In the genomic region with DNA sequence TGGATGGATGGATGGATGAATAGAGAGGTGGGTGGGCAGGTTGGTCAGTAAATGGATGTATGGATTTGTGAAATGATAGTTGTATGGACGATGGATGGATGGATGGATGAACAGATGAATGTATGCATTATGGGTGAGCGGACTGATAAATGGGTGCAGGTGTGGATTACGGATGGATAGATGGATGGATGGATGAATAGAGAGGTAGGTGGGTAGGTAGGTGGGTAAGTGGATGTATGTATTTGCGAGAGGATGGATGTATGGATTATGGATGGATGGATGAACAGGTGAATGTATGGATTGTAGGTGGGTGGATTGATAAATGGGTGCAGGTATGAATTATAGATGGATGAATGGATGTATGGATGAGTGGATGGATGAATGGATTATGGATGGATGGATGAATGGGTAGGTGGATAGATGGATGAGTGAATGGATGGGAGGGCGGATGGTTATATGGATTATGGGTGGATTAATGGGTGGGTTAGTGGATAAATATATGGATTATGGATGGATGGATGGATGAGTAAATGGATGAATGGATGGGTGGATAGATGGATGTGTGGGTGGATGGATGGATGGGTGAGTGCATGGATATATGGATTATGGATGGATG, we compare ENCODE assay signal across 26 cellular contexts. TPM values are rescaled to one million over a fixed set of nuclear protein-coding genes. Genes with fewer than 3 reads are reported as not detected.
A peak's percentile ranks its signal among the peaks of the same experiment; 100 is the strongest.
DNase-seq lines count a peak whose midpoint lies in the region; ATAC-seq, FAIRE-seq and TF ChIP-seq lines count a peak whose summit lies in the region.
"Had no signal": no experiment of that assay in that cellular context is flagged by ENCODE, and none has a peak within 500 bp of the region (broad histone marks: within the 10 kb centered on the region; RNA-seq: fewer than 3 reads in every experiment).

No MANE protein-coding gene starts in this region.

- dilution Hi-C loops in IMR-90 (cut with HindIII; ENCODE audit: low sequenced_read_pairs, unreplicated experiment): no loop called here

- no peaks in the 10 kb centered on the region for H3K79me1 ChIP-seq in IMR-90 (ENCODE audit: low read depth in 1 of 2, low read length in 2 of 2)
- no peaks in the 10 kb centered on the region for H3K79me1 ChIP-seq in H1 (ENCODE audit: low read depth, low read length)

- H3K14ac ChIP-seq in IMR-90 (replicated peaks; ENCODE audit: low read depth, low read length): no peak overlapping the region
- H3K14ac ChIP-seq in H1 (ENCODE audit: insufficient read length): no peak overlapping the region

- H4K8ac ChIP-seq in IMR-90 (ENCODE audit: low read depth in 2 of 2, low read length in 2 of 2) (no peak overlapping the region), H1 (ENCODE audit: extremely low read depth, insufficient read depth, low read length) (no peak overlapping the region)

- H3K27me3 ChIP-seq in IMR-90 (ENCODE audit: control insufficient read depth, insufficient read depth, low read length): peaks cover 45% of the 10 kb centered on the region
- peaks cover 3 to 9% (median 8%) of the 10 kb centered on the region in 4 experiments; a peak in 6 of 7 replicates for H3K27me3 ChIP-seq in H1 (replicated peaks in 1 of 4; ENCODE audit: control insufficient read depth in 3 of 4, extremely low read depth in 1 of 4, insufficient read depth in 3 of 4, low read length in 3 of 4)
- H3K27me3 ChIP-seq: BLaER1 had no signal

- DNase-seq in IMR-90 (no peak), H1 (ENCODE audit: low read depth in 1 of 2, low spot score in 2 of 2) (no peak), NCI-H2029 (lab: John Stamatoyannopoulos, UW) (no peak), NCI-H2081 (lab: John Stamatoyannopoulos, UW) (no peak)
- DNase-seq: 8988T; ACHN; BE2C; C1 segment of cervical spinal cord; CD4-positive, alpha-beta memory T cell; CD4-positive, CD25-positive, alpha-beta regulatory T cell; CD8-positive, alpha-beta memory T cell; COR-L47; DMS 273 treated with DMSO at 0.1 percent for 48 hours; DMS153; DMS53; DMS79; DND-41; EL; GDM1 had no signal

- H3K9me3 ChIP-seq in HEK293 (ENCODE audit: control insufficient read depth, insufficient read depth, low read depth, low read length) (no peaks in the 10 kb centered on the region), IMR-90 (ENCODE audit: control insufficient read depth, insufficient read depth, low read length) (no peaks in the 10 kb centered on the region), H1 (ENCODE audit: insufficient read depth in 2 of 2, low read depth in 1 of 2, low read length in 1 of 2) (no peaks in the 10 kb centered on the region)
- H3K9me3 ChIP-seq: BE2C, BLaER1 had no signal

- ATAC-seq in IMR-90 (ENCODE audit: low read depth) (no peak), HG03571 (IDR thresholded peaks at IDR 0.05; ENCODE audit: unreplicated experiment) (no peak)
- ATAC-seq: GM12878 had no signal

- TF ChIP-seq CTCF in HEK293 (tag by site-specific recombination; IDR thresholded peaks at IDR 0.05) (no peak), IMR-90 (conservative IDR thresholded peaks at IDR 0.05; ENCODE audit: low read depth, low read length) (no peak), H1 (IDR thresholded peaks at IDR 0.05; ENCODE audit: control extremely low read depth in 1 of 3, insufficient read depth in 1 of 3, low read depth in 1 of 3, low read length in 3 of 3) (no peak)

- no peak overlapping the region for H2BK12ac ChIP-seq in H1 (ENCODE audit: low read depth, low read length)

- TF ChIP-seq POLR2A in IMR-90 (IDR thresholded peaks at IDR 0.05; ENCODE audit: low read depth, low read length) (no peak), H1 (IDR thresholded peaks at IDR 0.05; ENCODE audit: control extremely low read depth in 1 of 2, low read depth in 2 of 2, low read length in 2 of 2) (no peak)

- H2AK5ac ChIP-seq in IMR-90 (ENCODE audit: low read depth, low read length) (no peak overlapping the region), H1 (ENCODE audit: low read depth, low read length) (no peak overlapping the region)

- no peak overlapping the region for H3K27ac ChIP-seq in HEK293 (ENCODE audit: extremely low read depth, low read depth, low read length)
- no peak overlapping the region for H3K27ac ChIP-seq in IMR-90 (ENCODE audit: insufficient read depth, low read length)
- H3K27ac ChIP-seq in H1 (ENCODE audit: low read depth, low read length): no peak overlapping the region
- H3K27ac ChIP-seq: BLaER1 had no signal

- no peak for FAIRE-seq in H1 (lab: Jason Lieb, UNC)
- FAIRE-seq: A204.1, GM12878, GM12892, GM18507 had no signal

- H3K18ac ChIP-seq in IMR-90 (ENCODE audit: low read depth, low read length) (no peak overlapping the region), H1 (ENCODE audit: extremely low read depth, low read length) (no peak overlapping the region)

- CTCF ChIA-PET in HEK293 (lab: Yijun Ruan, JAX) (no interaction called here), IMR-90 (lab: Yijun Ruan, JAX) (no interaction called here), H1 (lab: Charles Lee; ENCODE audit: partially characterized antibody) (no interaction called here)

- in situ Hi-C loops in IMR-90 (cut with MboI; ENCODE audit: low sequenced_read_pairs): no loop called here

- no peak for TF ChIP-seq EP300 in H1 (IDR thresholded peaks at IDR 0.05; ENCODE audit: borderline replicate concordance in 1 of 2, low read depth in 2 of 2, low read length in 2 of 2)

- no peaks in the 10 kb centered on the region for H3K79me2 ChIP-seq in H1 (ENCODE audit: control insufficient read depth in 1 of 2, insufficient read depth in 2 of 2, low read length in 2 of 2)

- H4K20me1 ChIP-seq in IMR-90 (ENCODE audit: insufficient read depth, low read length) (no peaks in the 10 kb centered on the region), H1 (replicated peaks in 1 of 2; ENCODE audit: control insufficient read depth in 1 of 2, insufficient read depth in 2 of 2, low read length in 2 of 2) (peaks cover 0 to 7% of the 10 kb centered on the region in 2 experiments)
- H4K20me1 ChIP-seq: BLaER1 had no signal

- no peak overlapping the region for H3K23ac ChIP-seq in IMR-90 (ENCODE audit: low read depth, low read length)
- H3K23ac ChIP-seq in H1 (ENCODE audit: insufficient read length): no peak overlapping the region

- POLR2A ChIA-PET in HEK293 (lab: Yijun Ruan, JAX) (no interaction called here), IMR-90 (lab: Charles Lee; ENCODE audit: unreplicated experiment) (no interaction called here), H1 (lab: Charles Lee; ENCODE audit: partially characterized antibody) (no interaction called here)

- no TSS peak for BruUV-seq in IMR-90 (replicated peaks; lab: Mats Ljungman, UMichigan)

- WGBS in IMR-90 (ENCODE audit: extremely low coverage in 2 of 2, insufficient read length in 1 of 2), 2 experiments: 71 to 100% methylated on average over 4 to 5 of the region's 5 CpGs
- WGBS in H1 (ENCODE audit: extremely low coverage in 1 of 2, insufficient coverage in 1 of 2, insufficient read length in 1 of 2, insufficient replicate concordance in 2 of 2, low coverage in 1 of 2, low lambda C conversion rate in 2 of 2, missing lambda C conversion rate in 1 of 2), 2 experiments: 87 to 100% methylated on average over 3 to 5 of the region's 5 CpGs

- H4K5ac ChIP-seq in IMR-90 (ENCODE audit: low read depth, low read length) (no peak overlapping the region), H1 (ENCODE audit: insufficient read length, low read depth, low read length) (no peak overlapping the region)

- H3K4me2 ChIP-seq in IMR-90 (ENCODE audit: low read depth, low read length): no peak overlapping the region
- no peak overlapping the region for H3K4me2 ChIP-seq in H1 (ENCODE audit: insufficient read depth in 1 of 2, low read depth in 2 of 2, low read length in 2 of 2)
- H3K4me2 ChIP-seq: BLaER1 had no signal

- H3K9me1 ChIP-seq in IMR-90 (ENCODE audit: insufficient read depth, low read length): no peaks in the 10 kb centered on the region

- H4K91ac ChIP-seq in IMR-90 (ENCODE audit: insufficient read depth, low read depth, low read length) (no peak overlapping the region), H1 (replicated peaks; ENCODE audit: insufficient read length, low read length) (no peak overlapping the region)

- no peak overlapping the region for H3K56ac ChIP-seq in IMR-90 (ENCODE audit: extremely low read depth, insufficient read depth, low read length)
- H3K56ac ChIP-seq in H1 (replicated peaks; ENCODE audit: insufficient read length, low read depth, low read length): peak overlapping the region; percentile 90

- peak overlapping the region; percentile 54 for H2BK5ac ChIP-seq in IMR-90 (ENCODE audit: low read depth, low read length, poor library complexity, severe bottlenecking)
- no peak overlapping the region for H2BK5ac ChIP-seq in H1 (ENCODE audit: low read depth, low read length)

- H3K4me3 ChIP-seq in HEK293 (ENCODE audit: low read depth, low read length): no peak overlapping the region
- no peak overlapping the region for H3K4me3 ChIP-seq in IMR-90 (ENCODE audit: insufficient read depth, low read depth, low read length)
- no peak overlapping the region for H3K4me3 ChIP-seq in H1 (ENCODE audit: extremely low read depth in 1 of 4, insufficient read depth in 2 of 4, low read depth in 3 of 4, low read length in 4 of 4)
- H3K4me3 ChIP-seq: BLaER1, GM12878 had no signal

- peaks cover 25% of the 10 kb centered on the region; the same call in 1 of the 2 replicates for H3K23me2 ChIP-seq in H1 (ENCODE audit: low read depth, low read length)

- H3K4me1 ChIP-seq in HEK293 (ENCODE audit: control insufficient read depth, insufficient read depth, low read length): 0 out of 2 replicates have a peak, but pooled peaks cover 3% of the 10 kb centered on the region
- H3K4me1 ChIP-seq in IMR-90 (ENCODE audit: control insufficient read depth, insufficient read depth, low read length): peaks cover 3% of the 10 kb centered on the region; the same call in 1 of the 2 replicates
- H3K4me1 ChIP-seq in H1 (replicated peaks in 1 of 4; ENCODE audit: control insufficient read depth in 3 of 4, insufficient read depth in 4 of 4, low read length in 3 of 4): peaks cover 0 to 4% (median 4%) of the 10 kb centered on the region in 4 experiments; a peak in 5 of 7 replicates
- H3K4me1 ChIP-seq: BE2C had no signal

- H2AFZ ChIP-seq in IMR-90 (replicated peaks; ENCODE audit: low read length, poor library complexity) (no peak overlapping the region), H1 (ENCODE audit: low read length) (no peak overlapping the region)

- intact Hi-C loops in IMR-90 (cut with micrococcal nuclease): no loop called here

- H3K9ac ChIP-seq in IMR-90 (ENCODE audit: low read depth, low read length) (no peak overlapping the region), H1 (replicated peaks in 1 of 4; ENCODE audit: extremely low read depth in 1 of 4, low read depth in 3 of 4, low read length in 3 of 4) (no peak overlapping the region)
- H3K9ac ChIP-seq: BLaER1 had no signal

- H2AK9ac ChIP-seq in IMR-90 (replicated peaks; ENCODE audit: low read depth, low read length, poor library complexity): no peak overlapping the region

- no peak overlapping the region for H2BK120ac ChIP-seq in IMR-90 (ENCODE audit: low read depth, low read length)
- H2BK120ac ChIP-seq in H1 (replicated peaks; ENCODE audit: low read depth, low read length): no peak overlapping the region

- H2BK20ac ChIP-seq in IMR-90 (ENCODE audit: low read depth, low read length): no peak overlapping the region
- H2BK20ac ChIP-seq in H1 (ENCODE audit: low read length): no peak overlapping the region

- H2BK15ac ChIP-seq in IMR-90 (ENCODE audit: low read depth, low read length) (no peak overlapping the region), H1 (ENCODE audit: low read length) (no peak overlapping the region)

- TF ChIP-seq RAD21 in IMR-90 (IDR thresholded peaks at IDR 0.05; ENCODE audit: low read length) (no peak), H1 (IDR thresholded peaks at IDR 0.05 in 1 of 2, conservative IDR thresholded peaks at IDR 0.05 in 1 of 2; ENCODE audit: low read depth in 2 of 2, low read length in 2 of 2) (no peak)

- H3K36me3 ChIP-seq in HEK293 (ENCODE audit: control insufficient read depth in 2 of 2, insufficient read depth in 1 of 2, low read length in 2 of 2) (no peaks in the 10 kb centered on the region), IMR-90 (ENCODE audit: control insufficient read depth, insufficient read depth, low read length) (no peaks in the 10 kb centered on the region), H1 (ENCODE audit: control insufficient read depth in 2 of 4, insufficient read depth in 4 of 4, low read length in 3 of 4) (no peaks in the 10 kb centered on the region)
- H3K36me3 ChIP-seq: BE2C, BLaER1 had no signal

- H3K4ac ChIP-seq in IMR-90 (ENCODE audit: low read depth, low read length) (no peak overlapping the region), H1 (replicated peaks; ENCODE audit: insufficient read length, low read depth, low read length) (no peak overlapping the region)

RNA-seq across cellular contexts. Expression of a gene that starts 37.0 kb away (rescaled TPM):
- total RNA-seq in IMR-90 (2012; rRNA removed): 2.5 and 3.1 TPM in 2 replicates
- polyA plus RNA-seq in IMR-90 (2012; rRNA removed): 6.0 TPM in 2 replicates
- 5.1 and 7.1 TPM in 2 replicates for polyA plus RNA-seq in IMR-90 (2012; cell fraction: cytosol; rRNA removed)
- polyA plus RNA-seq in IMR-90 (2012; cell fraction: nucleus; rRNA removed; ENCODE audit: low replicate concordance): 2.3 and 2.9 TPM in 2 replicates
- total RNA-seq in H1 (2021; fragmentation: NEBNext Ultra II Directional; extraction: Animal tissue kit (Norgen Biotek cat#: 25700)): 5.9 and 6.1 TPM in 2 replicates
- polyA plus RNA-seq in H1 (2011; rRNA removed): 3.2 and 5.5 TPM in 2 replicates
- polyA plus RNA-seq in H1 (2011; cell fraction: cytosol; rRNA removed): 4.2 TPM
- 4.8 TPM for polyA plus RNA-seq in H1 (2011; cell fraction: nucleus; rRNA removed)
- 4.8 to 5.2 TPM (median 5.0 TPM) in 4 replicates for polyA plus RNA-seq in H1 (2012, experiment 1 of 2)
- polyA plus RNA-seq in H1 (2012, experiment 2 of 2): 5.8 TPM
- polyA plus RNA-seq in H1 (2013, experiment 1 of 2): 5.3 TPM
- polyA plus RNA-seq in H1 (2013, experiment 2 of 2): 5.9 TPM
- polyA minus RNA-seq in H1 (2011; rRNA and poly(A)+ RNA removed): 2.1 and 3.2 TPM in 2 replicates
- 2.3 TPM for polyA minus RNA-seq in H1 (2011; cell fraction: cytosol; rRNA and poly(A)+ RNA removed)
- 3.2 TPM for polyA minus RNA-seq in H1 (2011; cell fraction: nucleus; rRNA and poly(A)+ RNA removed)

RNA-seq across cellular contexts. Expression of a gene that starts 42.8 kb away (rescaled TPM):
- 0.18 and 0.28 TPM in 2 replicates for total RNA-seq in IMR-90 (2012; rRNA removed)
- 0.72 and 0.73 TPM in 2 replicates for polyA plus RNA-seq in IMR-90 (2012; rRNA removed)
- 0.63 and 1.6 TPM in 2 replicates for polyA plus RNA-seq in IMR-90 (2012; cell fraction: cytosol; rRNA removed)
- polyA plus RNA-seq in IMR-90 (2012; cell fraction: nucleus; rRNA removed; ENCODE audit: low replicate concordance): 0.31 and 0.55 TPM in 2 replicates
- total RNA-seq in H1 (2021; fragmentation: NEBNext Ultra II Directional; extraction: Animal tissue kit (Norgen Biotek cat#: 25700)): 54.4 and 56.7 TPM in 2 replicates
- 31.3 and 54.9 TPM in 2 replicates for polyA plus RNA-seq in H1 (2011; rRNA removed)
- 41.1 TPM for polyA plus RNA-seq in H1 (2011; cell fraction: cytosol; rRNA removed)
- polyA plus RNA-seq in H1 (2011; cell fraction: nucleus; rRNA removed): 64.3 TPM
- polyA plus RNA-seq in H1 (2012, experiment 1 of 2): 24.6 to 51.9 TPM (median 43.4 TPM) in 4 replicates
- 38.5 TPM for polyA plus RNA-seq in H1 (2012, experiment 2 of 2)
- 38.5 TPM for polyA plus RNA-seq in H1 (2013, experiment 1 of 2)
- polyA plus RNA-seq in H1 (2013, experiment 2 of 2): 37.7 TPM
- polyA minus RNA-seq in H1 (2011; rRNA and poly(A)+ RNA removed): 36.8 and 59.4 TPM in 2 replicates
- polyA minus RNA-seq in H1 (2011; cell fraction: cytosol; rRNA and poly(A)+ RNA removed): 49.0 TPM
- 26.7 TPM for polyA minus RNA-seq in H1 (2011; cell fraction: nucleus; rRNA and poly(A)+ RNA removed)
- total RNA-seq: CD4-positive, CD25-positive, alpha-beta regulatory T cell had no signal
- polyA plus RNA-seq: CD4-positive, alpha-beta memory T cell; CD4-positive, CD25-positive, alpha-beta regulatory T cell; CD8-positive, alpha-beta memory T cell; GM12878 had no signal

Comparison
In these comparisons a context has a peak if more than half of its experiments do, and no peak if none do; other contexts are left out.
1. RNA of a gene that starts 42.8 kb away (total RNA-seq): 54.4 to 56.7 TPM in H1; 0.18 to 0.28 TPM in IMR-90; every median in the first group is over 10 times any median in the second.